ENCODE assay signal across 8 cellular contexts in genomic region chr19:49665301-49666119, GRCh38. TPM values are rescaled to one million over a fixed set of nuclear protein-coding genes. Genes with fewer than 3 reads are reported as not detected.
A peak's percentile ranks its signal among the peaks of the same experiment; 100 is the strongest.
DNase-seq lines count a peak whose midpoint lies in the region; FAIRE-seq and TF ChIP-seq lines count a peak whose summit lies in the region.

BCL2L12 (plus strand) TSS chr19:49665933; CDS start chr19:49666693, 760 bp downstream.
IRF3 (minus strand) TSS chr19:49665857; CDS start chr19:49664838, 1,019 bp downstream.

- POLR2A ChIA-PET in HEK293T (lab: Yijun Ruan, JAX) (interaction anchor here (0.7 to 5.2 kb wide), 8 partner anchors 10 to 605 kb away, joined by 3 to 57 read pairs (median 4); partner anchors contain the start of genes PRMT1, RRAS and SCAF1), SK-N-SH (lab: Yijun Ruan, JAX) (interaction anchor here (1.3 to 2.2 kb wide), 4 partner anchors 11 to 72 kb away, joined by 3 to 15 read pairs (median 4); partner anchors contain the start of genes PRMT1 and RRAS)

- no peak for TF ChIP-seq RAD21 in SK-N-SH (IDR thresholded peaks at IDR 0.05; ENCODE audit: low read length)

- H3K4me2 ChIP-seq in SK-N-SH = peak within 1 kb of the TSS; percentile 97

- peak within 1 kb of the TSS; percentile 100 for H3K27ac Mint-ChIP-seq in activated naive CD4-positive, alpha-beta T cell treated with anti-CD3 and anti-CD28 coated beads, Interleukin-2, amount 10 ng/mL, durations not matched to agents 7 days and 5 days

- peak within 1 kb of the TSS; percentile 93 for H2AFZ ChIP-seq in SK-N-SH (ENCODE audit: low read depth)

- H3K9me3 Mint-ChIP-seq in activated naive CD4-positive, alpha-beta T cell treated with anti-CD3 and anti-CD28 coated beads, Interleukin-2, amount 10 ng/mL, durations not matched to agents 7 days and 5 days = no peaks in the 10 kb centered on the region

- WGBS in SK-N-SH (ENCODE audit: low lambda C conversion rate) = under 1% methylated on average over 52 of the region's 52 CpGs

- TF ChIP-seq CTCF in SK-N-SH (IDR thresholded peaks at IDR 0.05) (no peak), neutrophil (IDR thresholded peaks at IDR 0.05) (peak; percentile 37)

- no peaks in the 10 kb centered on the region for H3K9me2 ChIP-seq in SK-N-SH

- peak within 1 kb of the TSS; percentile 99 for H3K4me3 Mint-ChIP-seq in activated naive CD4-positive, alpha-beta T cell treated with anti-CD3 and anti-CD28 coated beads, Interleukin-2, amount 10 ng/mL, durations not matched to agents 7 days and 5 days

- H3K4me1 Mint-ChIP-seq in activated naive CD4-positive, alpha-beta T cell treated with anti-CD3 and anti-CD28 coated beads, Interleukin-2, amount 10 ng/mL, durations not matched to agents 7 days and 5 days = peaks cover 43% of the 10 kb centered on the region

- H3K36me3 Mint-ChIP-seq in activated naive CD4-positive, alpha-beta T cell treated with anti-CD3 and anti-CD28 coated beads, Interleukin-2, amount 10 ng/mL, durations not matched to agents 7 days and 5 days = peaks cover 47% of the 10 kb centered on the region

- H3K27ac ChIP-seq in SK-N-SH (ENCODE audit: low read depth in 2 of 2, low read length in 1 of 2) (peak within 1 kb of the TSS; percentile 76 to 96), neutrophil (peak within 1 kb of the TSS; percentile 92), substantia nigra (ENCODE audit: low read depth, low read length, poor library complexity, severe bottlenecking) (peak within 1 kb of the TSS; percentile 88)

- H3K36me3 ChIP-seq in SK-N-SH (replicated peaks in 1 of 2; ENCODE audit: control insufficient read depth in 1 of 2, insufficient read depth in 2 of 2, low read length in 1 of 2) (peaks cover 5 to 21% of the 10 kb centered on the region in 2 experiments), neutrophil (peaks cover 38% of the 10 kb centered on the region)

- H3F3A ChIP-seq in SK-N-SH (replicated peaks; ENCODE audit: insufficient read depth) = peaks cover 20% of the 10 kb centered on the region

- DNase-seq in GM03348 (ENCODE audit: low spot score) (peak; percentile 97), HEK293T (ENCODE audit: extremely low spot score) (peak; percentile 92), MV-4-11 (lab: John Stamatoyannopoulos, UW) (peak; percentile 99), SK-N-SH (peak; percentile 95), frontal cortex (ENCODE audit: low spot score in 2 of 2) (peak; percentile 99), substantia nigra (lab: John Stamatoyannopoulos, UW) (peak; percentile 64 to 97 (median 92))
- DNase-seq in activated naive CD4-positive, alpha-beta T cell treated with anti-CD3 and anti-CD28 coated beads, Interleukin-2, amount 10 ng/mL, durations not matched to agents 7 days and 5 days = peak; percentile 100

- no peaks in the 10 kb centered on the region for H4K20me1 ChIP-seq in SK-N-SH (ENCODE audit: insufficient read depth)

- CTCF ChIA-PET in HEK293T (lab: Yijun Ruan, JAX) = interaction anchor here (1.0 to 1.5 kb wide), 3 partner anchors 13 to 95 kb away, joined by 3 to 4 read pairs (median 4); no protein-coding TSS in a partner anchor
- CTCF ChIA-PET in SK-N-SH (lab: Yijun Ruan, JAX) = interaction anchor here (0.8 to 9.4 kb wide), 6 partner anchors 10 to 24 kb away, joined by 3 to 78 read pairs (median 4); partner anchors contain the start of genes ADM5, PRMT1 and SCAF1
- CTCF ChIA-PET in activated naive CD4-positive, alpha-beta T cell treated with anti-CD3 and anti-CD28 coated beads, Interleukin-2, amount 10 ng/mL, durations not matched to agents 7 days and 5 days (lab: Charles Lee) = interaction anchor here (1.3 to 1.6 kb wide), 3 partner anchors 9 to 24 kb away, joined by 4 to 5 read pairs (median 4); partner anchors contain the start of gene SCAF1

- H3K9me3 ChIP-seq in SK-N-SH = no peaks in the 10 kb centered on the region
- no peaks in the 10 kb centered on the region for H3K9me3 ChIP-seq in neutrophil

- no peak for TF ChIP-seq EP300 in SK-N-SH (IDR thresholded peaks at IDR 0.05; ENCODE audit: borderline replicate concordance in 1 of 2, low read depth in 1 of 2, low read length in 1 of 2)

- H3K9ac ChIP-seq in SK-N-SH = peak within 1 kb of the TSS; percentile 90

- H3K4me1 ChIP-seq in SK-N-SH (ENCODE audit: control insufficient read depth in 1 of 2, insufficient read depth in 2 of 2, low read depth in 1 of 2, low read length in 1 of 2) = peaks cover 9 to 15% of the 10 kb centered on the region in 2 experiments; a peak in 3 of 4 replicates
- peaks cover 31 to 33% of the 10 kb centered on the region in 2 experiments for H3K4me1 ChIP-seq in neutrophil (ENCODE audit: control insufficient read depth in 1 of 2, insufficient read depth in 1 of 2, low read depth in 1 of 2, low read length in 1 of 2)

- peaks cover 30% of the 10 kb centered on the region for H3K79me2 ChIP-seq in SK-N-SH (ENCODE audit: insufficient read depth)

- H3K27me3 Mint-ChIP-seq in activated naive CD4-positive, alpha-beta T cell treated with anti-CD3 and anti-CD28 coated beads, Interleukin-2, amount 10 ng/mL, durations not matched to agents 7 days and 5 days = no peaks in the 10 kb centered on the region

- H3K4me3 ChIP-seq in SK-N-SH (ENCODE audit: low read depth in 2 of 2, low read length in 1 of 2) = peak within 1 kb of the TSS; percentile 73 to 97
- peak within 1 kb of the TSS; percentile 95 to 98 for H3K4me3 ChIP-seq in neutrophil (ENCODE audit: low read depth in 1 of 2, low read length in 1 of 2)

- no peak for FAIRE-seq in frontal cortex (lab: Jason Lieb, UNC)

- H3K27me3 ChIP-seq in SK-N-SH (ENCODE audit: insufficient read depth) (no peaks in the 10 kb centered on the region), neutrophil (no peaks in the 10 kb centered on the region)

TF ChIP-seq in HEK293T, 16 proteins besides CTCF, POLR2A, EP300 and RAD21:
- TF ChIP-seq L3MBTL2 (conservative IDR thresholded peaks at IDR 0.05) (peak; percentile 16; the same call in 1 of the 2 replicates), SUZ12 (IDR thresholded peaks at IDR 0.05) (no peak)
TF ChIP-seq in HEK293T: peak in this region for 1.

TF ChIP-seq in SK-N-SH, 30 proteins besides CTCF, POLR2A, EP300 and RAD21:
- TF ChIP-seq TAF1 (IDR thresholded peaks at IDR 0.05; ENCODE audit: borderline replicate concordance, low read depth, low read length) = peak; percentile 51
- TF ChIP-seq MAX (IDR thresholded peaks at IDR 0.05; ENCODE audit: low read depth) = no peak; the same call in 1 of the 2 replicates
- TF ChIP-seq FOXJ3 (CRISPR knock-in tag; IDR thresholded peaks at IDR 0.05) = no peak
- peak; percentile 20; the same call in 1 of the 2 replicates for TF ChIP-seq GABPA (IDR thresholded peaks at IDR 0.05; ENCODE audit: low read depth)
- peak; percentile 67 for TF ChIP-seq ELF1 (IDR thresholded peaks at IDR 0.05)
- no peak for TF ChIP-seq TEAD4 (IDR thresholded peaks at IDR 0.05; ENCODE audit: borderline replicate concordance, insufficient read depth)
- no peak for TF ChIP-seq RXRA (IDR thresholded peaks at IDR 0.05; ENCODE audit: borderline replicate concordance, low read depth)
- TF ChIP-seq NRF1 (IDR thresholded peaks at IDR 0.05; ENCODE audit: low read depth, low read length) = peak; percentile 89
- peak; percentile 50 for TF ChIP-seq RCOR1 (IDR thresholded peaks at IDR 0.05; ENCODE audit: low read length)
- TF ChIP-seq MXI1 (IDR thresholded peaks at IDR 0.05; ENCODE audit: low read depth, low read length) = peak; percentile 64
- TF ChIP-seq CHD2 (IDR thresholded peaks at IDR 0.05; ENCODE audit: low read length, partially characterized antibody) = no peak
- peak; percentile 91 for TF ChIP-seq SIN3A (IDR thresholded peaks at IDR 0.05; ENCODE audit: borderline replicate concordance, low read depth, low read length)
- no peak for TF ChIP-seq FOSL2 (IDR thresholded peaks at IDR 0.05; ENCODE audit: borderline replicate concordance, low read depth)
- no peak for TF ChIP-seq YY1 (IDR thresholded peaks at IDR 0.05; ENCODE audit: low read depth)
- TF ChIP-seq IRF3 (IDR thresholded peaks at IDR 0.05; ENCODE audit: low read depth, low read length) = no peak
- no peak for TF ChIP-seq TCF12 (IDR thresholded peaks at IDR 0.05)
- peak; percentile 80 for TF ChIP-seq POLR2AphosphoS5 (IDR thresholded peaks at IDR 0.05; ENCODE audit: low read depth, low read length)
- TF ChIP-seq NFIC (IDR thresholded peaks at IDR 0.05; ENCODE audit: borderline replicate concordance) = no peak
- TF ChIP-seq FOXM1 (IDR thresholded peaks at IDR 0.05; ENCODE audit: low read depth) = no peak

RNA-seq across cellular contexts. Expression of gene BCL2L12, which starts in this region (rescaled TPM):
- polyA plus RNA-seq in SK-N-SH (2012; rRNA removed) = 20.3 and 27.9 TPM in 2 replicates
- 11.9 and 15.4 TPM in 2 replicates for polyA plus RNA-seq in SK-N-SH (2012; cell fraction: cytosol; rRNA removed)
- 18.2 and 30.0 TPM in 2 replicates for polyA plus RNA-seq in SK-N-SH (2012; cell fraction: nucleus; rRNA removed)
- 1.2 TPM for total RNA-seq in frontal cortex

RNA-seq across cellular contexts. Expression of gene IRF3, which starts in this region (rescaled TPM):
- 85.9 and 112 TPM in 2 replicates for polyA plus RNA-seq in SK-N-SH (2012; rRNA removed)
- polyA plus RNA-seq in SK-N-SH (2012; cell fraction: cytosol; rRNA removed) = 37.9 and 61.4 TPM in 2 replicates
- polyA plus RNA-seq in SK-N-SH (2012; cell fraction: nucleus; rRNA removed) = 301 and 750 TPM in 2 replicates
- 10.2 TPM for total RNA-seq in frontal cortex

Comparison
In these comparisons a context has a peak if more than half of its experiments do, and no peak if none do; other contexts are left out.
1. Peak in every context shown above with its lines: DNase-seq, H3K4me3 ChIP-seq and H3K27ac ChIP-seq.